Comparison of ENCODE assay signal across 27 cellular contexts in genomic region chr13:38086013-38086412, GRCh38.
"Had no signal": no experiment of that assay in that cellular context is flagged by ENCODE, and none has a peak within 500 bp of the region (broad histone marks: within the 10 kb centered on the region; RNA-seq: fewer than 3 reads in every experiment).

No MANE protein-coding gene starts in this region.

- H3K4me3 ChIP-seq: ascending aorta, breast epithelium had no signal

- ATAC-seq: activated CD8-positive, alpha-beta T cell treated with anti-CD3 and anti-CD28 coated beads for 36 hours; activated naive CD8-positive, alpha-beta T cell treated with anti-CD3 and anti-CD28 coated beads, Interleukin-2, amount 50 U/mL, for 24 hours; activated T-cell treated with anti-CD3 and anti-CD28 coated beads, Interleukin-2, amount 50 U/mL, for 4 hours had no signal

- H3K36me3 ChIP-seq: ascending aorta, breast epithelium had no signal

- H3K27me3 ChIP-seq: ascending aorta, breast epithelium had no signal

- H3K27ac ChIP-seq: ascending aorta, breast epithelium, VCaP had no signal

- H3K4me1 ChIP-seq: ascending aorta, breast epithelium had no signal

- DNase-seq: activated B cell treated with CpG ODN at 0.5 μM for 24 hours; activated CD4-positive, alpha-beta memory T cell treated with anti-CD3 and anti-CD28 coated beads for 36 hours; activated CD4-positive, alpha-beta T cell treated with anti-CD3 and anti-CD28 coated beads for 4 hours; activated CD4-positive, alpha-beta T cell treated with anti-CD3 and anti-CD28 coated beads, Interleukin-2, amount 10 ng/mL, durations not matched to agents 24 days and 14 days; activated CD4-positive, alpha-beta T cell treated with anti-CD3 and anti-CD28 coated beads, Interleukin-2, amount 50 U/mL, for 1 hour; activated CD4-positive, alpha-beta T cell treated with anti-CD3 and anti-CD28 coated beads, Interleukin-2, amount 50 U/mL, for 4 hours; activated CD4-positive, CD25-positive, alpha-beta regulatory T cell treated with anti-CD3 and anti-CD28 coated beads, Interleukin-2, amount 50 U/mL, for 72 hours; activated CD8-positive, alpha-beta memory T cell treated with anti-CD3 and anti-CD28 coated beads, Interleukin-2, amount 50 U/mL, for 4 hours; activated CD8-positive, alpha-beta T cell treated with anti-CD3 and anti-CD28 coated beads for 36 hours; activated gamma-delta T cell; activated naive CD4-positive, alpha-beta T cell treated with anti-CD3 and anti-CD28 coated beads, Interleukin-2, amount 10 ng/mL, durations not matched to agents 7 days and 5 days; activated naive CD4-positive, alpha-beta T cell treated with Interleukin-2 at 50 U/mL for 16 hours; activated naive CD8-positive, alpha-beta T cell treated with anti-CD3 and anti-CD28 coated beads, Interleukin-2, amount 10 ng/mL, durations not matched to agents 7 days and 5 days; activated naive CD8-positive, alpha-beta T cell treated with anti-CD3 and anti-CD28 coated beads, Interleukin-2, amount 50 U/mL, for 24 hours; activated T-cell treated with anti-CD3 and anti-CD28 coated beads for 4 hours; activated T-cell treated with anti-CD3 and anti-CD28 coated beads, Interleukin-2, amount 50 U/mL, for 1 hour; activated T-cell treated with anti-CD3 and anti-CD28 coated beads, Interleukin-2, amount 50 U/mL, for 4 hours; amygdala; anterior cingulate cortex; central memory CD4-positive, alpha-beta T cell; SW 1271; T-helper 1 cell; T-helper 2 cell; T-helper 9 cell had no signal
